Comparison of ENCODE assay signal across 1 cellular context in the genomic region with DNA sequence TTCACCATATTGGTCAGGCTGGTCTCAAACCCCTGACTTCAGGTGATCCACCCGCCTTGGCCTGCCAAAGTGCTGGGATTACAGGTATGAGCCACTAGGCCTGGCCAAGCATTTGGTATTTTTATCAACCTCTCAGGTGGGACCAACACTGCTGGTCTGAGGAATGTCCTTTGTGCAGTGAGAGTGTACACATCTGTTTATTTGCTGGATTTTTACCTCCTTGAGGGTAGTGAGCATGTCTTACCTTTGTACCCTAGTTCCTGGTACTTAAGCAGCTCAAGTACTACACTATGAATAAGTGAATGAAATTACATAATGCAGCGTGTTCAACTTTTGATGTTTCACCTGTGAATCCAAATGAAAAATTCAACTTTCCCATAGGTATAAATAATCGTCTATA.
TF ChIP-seq lines count a peak whose summit lies in the region.

No MANE protein-coding gene starts in this region.

TF ChIP-seq in H1, 55 proteins besides CTCF, POLR2A, EP300 and RAD21:
- TF ChIP-seq, protein P1, sequence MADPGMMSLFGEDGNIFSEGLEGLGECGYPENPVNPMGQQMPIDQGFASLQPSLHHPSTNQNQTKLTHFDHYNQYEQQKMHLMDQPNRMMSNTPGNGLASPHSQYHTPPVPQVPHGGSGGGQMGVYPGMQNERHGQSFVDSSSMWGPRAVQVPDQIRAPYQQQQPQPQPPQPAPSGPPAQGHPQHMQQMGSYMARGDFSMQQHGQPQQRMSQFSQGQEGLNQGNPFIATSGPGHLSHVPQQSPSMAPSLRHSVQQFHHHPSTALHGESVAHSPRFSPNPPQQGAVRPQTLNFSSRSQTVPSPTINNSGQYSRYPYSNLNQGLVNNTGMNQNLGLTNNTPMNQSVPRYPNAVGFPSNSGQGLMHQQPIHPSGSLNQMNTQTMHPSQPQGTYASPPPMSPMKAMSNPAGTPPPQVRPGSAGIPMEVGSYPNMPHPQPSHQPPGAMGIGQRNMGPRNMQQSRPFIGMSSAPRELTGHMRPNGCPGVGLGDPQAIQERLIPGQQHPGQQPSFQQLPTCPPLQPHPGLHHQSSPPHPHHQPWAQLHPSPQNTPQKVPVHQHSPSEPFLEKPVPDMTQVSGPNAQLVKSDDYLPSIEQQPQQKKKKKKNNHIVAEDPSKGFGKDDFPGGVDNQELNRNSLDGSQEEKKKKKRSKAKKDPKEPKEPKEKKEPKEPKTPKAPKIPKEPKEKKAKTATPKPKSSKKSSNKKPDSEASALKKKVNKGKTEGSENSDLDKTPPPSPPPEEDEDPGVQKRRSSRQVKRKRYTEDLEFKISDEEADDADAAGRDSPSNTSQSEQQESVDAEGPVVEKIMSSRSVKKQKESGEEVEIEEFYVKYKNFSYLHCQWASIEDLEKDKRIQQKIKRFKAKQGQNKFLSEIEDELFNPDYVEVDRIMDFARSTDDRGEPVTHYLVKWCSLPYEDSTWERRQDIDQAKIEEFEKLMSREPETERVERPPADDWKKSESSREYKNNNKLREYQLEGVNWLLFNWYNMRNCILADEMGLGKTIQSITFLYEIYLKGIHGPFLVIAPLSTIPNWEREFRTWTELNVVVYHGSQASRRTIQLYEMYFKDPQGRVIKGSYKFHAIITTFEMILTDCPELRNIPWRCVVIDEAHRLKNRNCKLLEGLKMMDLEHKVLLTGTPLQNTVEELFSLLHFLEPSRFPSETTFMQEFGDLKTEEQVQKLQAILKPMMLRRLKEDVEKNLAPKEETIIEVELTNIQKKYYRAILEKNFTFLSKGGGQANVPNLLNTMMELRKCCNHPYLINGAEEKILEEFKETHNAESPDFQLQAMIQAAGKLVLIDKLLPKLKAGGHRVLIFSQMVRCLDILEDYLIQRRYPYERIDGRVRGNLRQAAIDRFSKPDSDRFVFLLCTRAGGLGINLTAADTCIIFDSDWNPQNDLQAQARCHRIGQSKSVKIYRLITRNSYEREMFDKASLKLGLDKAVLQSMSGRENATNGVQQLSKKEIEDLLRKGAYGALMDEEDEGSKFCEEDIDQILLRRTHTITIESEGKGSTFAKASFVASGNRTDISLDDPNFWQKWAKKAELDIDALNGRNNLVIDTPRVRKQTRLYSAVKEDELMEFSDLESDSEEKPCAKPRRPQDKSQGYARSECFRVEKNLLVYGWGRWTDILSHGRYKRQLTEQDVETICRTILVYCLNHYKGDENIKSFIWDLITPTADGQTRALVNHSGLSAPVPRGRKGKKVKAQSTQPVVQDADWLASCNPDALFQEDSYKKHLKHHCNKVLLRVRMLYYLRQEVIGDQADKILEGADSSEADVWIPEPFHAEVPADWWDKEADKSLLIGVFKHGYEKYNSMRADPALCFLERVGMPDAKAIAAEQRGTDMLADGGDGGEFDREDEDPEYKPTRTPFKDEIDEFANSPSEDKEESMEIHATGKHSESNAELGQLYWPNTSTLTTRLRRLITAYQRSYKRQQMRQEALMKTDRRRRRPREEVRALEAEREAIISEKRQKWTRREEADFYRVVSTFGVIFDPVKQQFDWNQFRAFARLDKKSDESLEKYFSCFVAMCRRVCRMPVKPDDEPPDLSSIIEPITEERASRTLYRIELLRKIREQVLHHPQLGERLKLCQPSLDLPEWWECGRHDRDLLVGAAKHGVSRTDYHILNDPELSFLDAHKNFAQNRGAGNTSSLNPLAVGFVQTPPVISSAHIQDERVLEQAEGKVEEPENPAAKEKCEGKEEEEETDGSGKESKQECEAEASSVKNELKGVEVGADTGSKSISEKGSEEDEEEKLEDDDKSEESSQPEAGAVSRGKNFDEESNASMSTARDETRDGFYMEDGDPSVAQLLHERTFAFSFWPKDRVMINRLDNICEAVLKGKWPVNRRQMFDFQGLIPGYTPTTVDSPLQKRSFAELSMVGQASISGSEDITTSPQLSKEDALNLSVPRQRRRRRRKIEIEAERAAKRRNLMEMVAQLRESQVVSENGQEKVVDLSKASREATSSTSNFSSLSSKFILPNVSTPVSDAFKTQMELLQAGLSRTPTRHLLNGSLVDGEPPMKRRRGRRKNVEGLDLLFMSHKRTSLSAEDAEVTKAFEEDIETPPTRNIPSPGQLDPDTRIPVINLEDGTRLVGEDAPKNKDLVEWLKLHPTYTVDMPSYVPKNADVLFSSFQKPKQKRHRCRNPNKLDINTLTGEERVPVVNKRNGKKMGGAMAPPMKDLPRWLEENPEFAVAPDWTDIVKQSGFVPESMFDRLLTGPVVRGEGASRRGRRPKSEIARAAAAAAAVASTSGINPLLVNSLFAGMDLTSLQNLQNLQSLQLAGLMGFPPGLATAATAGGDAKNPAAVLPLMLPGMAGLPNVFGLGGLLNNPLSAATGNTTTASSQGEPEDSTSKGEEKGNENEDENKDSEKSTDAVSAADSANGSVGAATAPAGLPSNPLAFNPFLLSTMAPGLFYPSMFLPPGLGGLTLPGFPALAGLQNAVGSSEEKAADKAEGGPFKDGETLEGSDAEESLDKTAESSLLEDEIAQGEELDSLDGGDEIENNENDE (IDR thresholded peaks at IDR 0.05; ENCODE audit: insufficient replicate concordance, low read length) = no peak
- TF ChIP-seq HDAC2 (IDR thresholded peaks at IDR 0.05; ENCODE audit: borderline replicate concordance in 1 of 2, low read depth in 2 of 2, low read length in 2 of 2) (no peak), SP4 (IDR thresholded peaks at IDR 0.05; ENCODE audit: low read length) (no peak), RXRA (IDR thresholded peaks at IDR 0.05; ENCODE audit: insufficient read depth, low read depth, low read length) (no peak), NANOG (IDR thresholded peaks at IDR 0.05; ENCODE audit: insufficient read depth, low read depth, low read length, poor library complexity, severe bottlenecking) (no peak), RBBP5 (IDR thresholded peaks at IDR 0.05; ENCODE audit: borderline replicate concordance, low read depth, low read length) (no peak), TEAD4 (IDR thresholded peaks at IDR 0.05; ENCODE audit: low read depth, low read length) (no peak), TAF1 (IDR thresholded peaks at IDR 0.05; ENCODE audit: low read depth, low read length) (no peak), POLR2AphosphoS5 (IDR thresholded peaks at IDR 0.05; ENCODE audit: low read depth, low read length) (no peak)
- TF ChIP-seq, protein P2, sequence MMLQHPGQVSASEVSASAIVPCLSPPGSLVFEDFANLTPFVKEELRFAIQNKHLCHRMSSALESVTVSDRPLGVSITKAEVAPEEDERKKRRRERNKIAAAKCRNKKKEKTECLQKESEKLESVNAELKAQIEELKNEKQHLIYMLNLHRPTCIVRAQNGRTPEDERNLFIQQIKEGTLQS (IDR thresholded peaks at IDR 0.05; ENCODE audit: insufficient read depth, low read depth, low read length) = no peak
TF ChIP-seq in H1: peak in this region for 0.
